14 cellular contexts compared by ENCODE assay signal in the genomic region with DNA sequence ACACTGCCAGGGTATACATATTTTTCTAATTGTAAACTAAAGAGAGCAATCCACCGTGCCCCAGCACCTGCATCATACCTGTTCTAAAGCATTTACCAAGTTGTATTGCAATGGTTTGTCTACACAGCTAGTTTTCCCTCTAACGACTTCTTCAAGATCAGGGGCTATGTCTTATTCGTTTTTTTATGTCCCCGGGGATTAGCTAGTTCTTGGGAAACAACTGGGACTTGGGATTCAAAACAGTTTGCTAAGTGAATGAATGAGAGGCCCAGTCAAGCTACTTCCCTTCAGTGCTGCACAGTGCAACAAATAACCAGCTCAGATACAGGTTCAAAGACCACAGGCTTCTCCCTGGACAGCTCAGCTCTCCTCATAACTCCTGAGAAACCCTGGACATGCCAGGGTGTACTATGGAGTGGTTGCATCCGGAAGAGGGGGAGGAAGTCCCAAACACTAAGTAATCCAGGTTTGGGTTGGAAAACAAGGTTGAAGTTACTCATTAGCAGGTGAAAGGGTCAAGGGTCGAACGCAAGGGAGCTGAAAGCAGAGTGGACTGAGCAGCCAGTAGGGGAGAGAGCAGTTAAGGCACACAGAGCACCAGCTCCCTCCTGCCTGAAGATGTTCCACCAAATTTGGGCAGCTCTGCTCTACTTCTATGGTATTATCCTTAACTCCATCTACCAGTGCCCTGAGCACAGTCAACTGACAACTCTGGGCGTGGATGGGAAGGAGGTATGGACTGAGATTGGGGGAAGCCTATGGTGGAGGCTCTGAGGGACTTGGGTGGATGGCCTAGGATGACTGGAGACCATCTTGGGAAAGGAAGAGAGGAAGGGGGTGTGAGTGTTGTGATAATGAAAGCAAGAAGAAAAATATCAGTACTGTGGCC. TPM values are rescaled to one million over a fixed set of nuclear protein-coding genes. Genes with fewer than 3 reads are reported as not detected.
DNase-seq lines count a peak whose midpoint lies in the region; ATAC-seq, FAIRE-seq and TF ChIP-seq lines count a peak whose summit lies in the region.
"Had no signal": no experiment of that assay in that cellular context is flagged by ENCODE, and none has a peak within 500 bp of the region (broad histone marks: within the 10 kb centered on the region; RNA-seq: fewer than 3 reads in every experiment).

A gene (plus strand): TSS at position 546 of the 889 bp plus-strand sequence. CDS start 73 bp downstream, at position 619.

- H3K27ac ChIP-seq in ovary = no peak within 1 kb of the TSS

- H3K27me3 ChIP-seq in ovary = no peaks in the 10 kb centered on the region

- FAIRE-seq in GM19239 (lab: Jason Lieb, UNC) = no peak

- no peaks in the 10 kb centered on the region for H3K27me3 Mint-ChIP-seq in activated naive CD4-positive, alpha-beta T cell treated with anti-CD3 and anti-CD28 coated beads, Interleukin-2, amount 10 ng/mL, durations not matched to agents 7 days and 5 days
- no peaks in the 10 kb centered on the region for H3K27me3 Mint-ChIP-seq in activated T-helper 17 cell treated with anti-CD3 and anti-CD28 coated beads, Interleukin-2, amount 50 U/mL, for 72 hours
- no peaks in the 10 kb centered on the region for H3K27me3 Mint-ChIP-seq in stimulated activated naive B cell treated with anti-CD40 and anti-IgM and Interleukin-4, amounts not matched to agents 10 μg/mL and 1 μg/mL and 100 μg/mL, for 72 hours

- no peak for TF ChIP-seq CTCF in ovary (IDR thresholded peaks at IDR 0.05)

- H3K27ac Mint-ChIP-seq in activated naive CD4-positive, alpha-beta T cell treated with anti-CD3 and anti-CD28 coated beads, Interleukin-2, amount 10 ng/mL, durations not matched to agents 7 days and 5 days = peak within 1 kb of the TSS; percentile 81
- no peak within 1 kb of the TSS for H3K27ac Mint-ChIP-seq in activated naive CD4-positive, alpha-beta T cell treated with anti-CD3 and anti-CD28 coated beads, Interleukin-2, amount 50 U/mL, for 72 hours
- peak within 1 kb of the TSS; percentile 4 for H3K27ac Mint-ChIP-seq in activated T-helper 17 cell treated with anti-CD3 and anti-CD28 coated beads, Interleukin-2, amount 50 U/mL, for 72 hours
- peak within 1 kb of the TSS; percentile 11 for H3K27ac Mint-ChIP-seq in stimulated activated naive B cell treated with anti-CD40 and anti-IgM and Interleukin-4, amounts not matched to agents 10 μg/mL and 1 μg/mL and 100 μg/mL, for 72 hours

- H3K4me1 Mint-ChIP-seq in activated naive CD4-positive, alpha-beta T cell treated with anti-CD3 and anti-CD28 coated beads, Interleukin-2, amount 10 ng/mL, durations not matched to agents 7 days and 5 days = peaks cover 77% of the 10 kb centered on the region
- H3K4me1 Mint-ChIP-seq in activated T-helper 17 cell treated with anti-CD3 and anti-CD28 coated beads, Interleukin-2, amount 50 U/mL, for 72 hours = peaks cover 27% of the 10 kb centered on the region
- H3K4me1 Mint-ChIP-seq in stimulated activated naive B cell treated with anti-CD40 and anti-IgM and Interleukin-4, amounts not matched to agents 10 μg/mL and 1 μg/mL and 100 μg/mL, for 72 hours = peaks cover 46 to 68% of the 10 kb centered on the region in 2 donors

- CTCF ChIA-PET in activated naive CD4-positive, alpha-beta T cell treated with anti-CD3 and anti-CD28 coated beads, Interleukin-2, amount 10 ng/mL, durations not matched to agents 7 days and 5 days (lab: Charles Lee) = no interaction called here

- no peak within 1 kb of the TSS for H3K4me3 Mint-ChIP-seq in activated naive CD4-positive, alpha-beta T cell treated with anti-CD3 and anti-CD28 coated beads, Interleukin-2, amount 10 ng/mL, durations not matched to agents 7 days and 5 days
- H3K4me3 Mint-ChIP-seq in activated T-helper 17 cell treated with anti-CD3 and anti-CD28 coated beads, Interleukin-2, amount 50 U/mL, for 72 hours = no peak within 1 kb of the TSS
- peak within 1 kb of the TSS in 1 of 2 donors; percentile 28 for H3K4me3 Mint-ChIP-seq in stimulated activated naive B cell treated with anti-CD40 and anti-IgM and Interleukin-4, amounts not matched to agents 10 μg/mL and 1 μg/mL and 100 μg/mL, for 72 hours

- H3K36me3 ChIP-seq in ovary = no peaks in the 10 kb centered on the region

- peaks cover 15% of the 10 kb centered on the region for H3K4me1 ChIP-seq in ovary (ENCODE audit: insufficient read depth)

- 76 to 84% (median 82%) methylated on average over 8 of the region's 8 CpGs for WGBS in ovary, 3 donors

- H3K9me3 Mint-ChIP-seq in activated naive CD4-positive, alpha-beta T cell treated with anti-CD3 and anti-CD28 coated beads, Interleukin-2, amount 10 ng/mL, durations not matched to agents 7 days and 5 days = no peaks in the 10 kb centered on the region
- no peaks in the 10 kb centered on the region for H3K9me3 Mint-ChIP-seq in activated naive CD4-positive, alpha-beta T cell treated with anti-CD3 and anti-CD28 coated beads, Interleukin-2, amount 50 U/mL, for 72 hours
- H3K9me3 Mint-ChIP-seq in activated T-helper 17 cell treated with anti-CD3 and anti-CD28 coated beads, Interleukin-2, amount 50 U/mL, for 72 hours = no peaks in the 10 kb centered on the region
- no peaks in the 10 kb centered on the region for H3K9me3 Mint-ChIP-seq in stimulated activated naive B cell treated with anti-CD40 and anti-IgM and Interleukin-4, amounts not matched to agents 10 μg/mL and 1 μg/mL and 100 μg/mL, for 72 hours

- TF ChIP-seq POLR2A in ovary (IDR thresholded peaks at IDR 0.05) = no peak

- H3K9me3 ChIP-seq in ovary = no peaks in the 10 kb centered on the region
- H3K9me3 ChIP-seq: SK-N-SH had no signal

- intact Hi-C loops in ovary (cut with DNase I) = no loop called here

- TF ChIP-seq EP300 in ovary (IDR thresholded peaks at IDR 0.05) = no peak

- DNase-seq in activated naive CD4-positive, alpha-beta T cell treated with anti-CD3 and anti-CD28 coated beads, Interleukin-2, amount 10 ng/mL, durations not matched to agents 7 days and 5 days = no peak
- DNase-seq in activated naive CD4-positive, alpha-beta T cell treated with anti-CD3 and anti-CD28 coated beads, Interleukin-2, amount 50 U/mL, for 72 hours (ENCODE audit: low spot score in 2 of 2) = no peak
- peak; percentile 81 for DNase-seq in left lobe of liver (ENCODE audit: low spot score)
- DNase-seq in stimulated activated naive B cell treated with anti-CD40 and anti-IgM and Interleukin-4, amounts not matched to agents 10 μg/mL and 1 μg/mL and 100 μg/mL, for 72 hours = no peak
- no peak for DNase-seq in GM19239 (ENCODE audit: insufficient read length, low spot score)
- no peak for DNase-seq in OCI-M2 (lab: John Stamatoyannopoulos, UW; ENCODE audit: unreplicated experiment)
- DNase-seq in ovary = no peak
- DNase-seq: activated T-cell treated with anti-CD3 and anti-CD28 coated beads, Interleukin-2, amount 50 U/mL, for 48 hours; dermis blood vessel endothelial cell; DMS 273 treated with DMSO at 0.1 percent for 48 hours; NCI-H1105 treated with DMSO at 0.1 percent for 48 hours; occipital lobe; SK-N-SH had no signal

- no peak within 1 kb of the TSS for H3K4me3 ChIP-seq in ovary

- ATAC-seq in activated naive CD4-positive, alpha-beta T cell treated with anti-CD3 and anti-CD28 coated beads, Interleukin-2, amount 50 U/mL, for 72 hours = no peak
- ATAC-seq in activated T-helper 17 cell treated with anti-CD3 and anti-CD28 coated beads, Interleukin-2, amount 50 U/mL, for 72 hours (replicated peaks) = no peak
- ATAC-seq in left lobe of liver = peak; percentile 55
- ATAC-seq in stimulated activated naive B cell treated with anti-CD40 and anti-IgM and Interleukin-4, amounts not matched to agents 10 μg/mL and 1 μg/mL and 100 μg/mL, for 72 hours (replicated peaks) = no peak

- peaks cover 48% of the 10 kb centered on the region for H3K36me3 Mint-ChIP-seq in activated naive CD4-positive, alpha-beta T cell treated with anti-CD3 and anti-CD28 coated beads, Interleukin-2, amount 10 ng/mL, durations not matched to agents 7 days and 5 days
- peaks cover 29 to 60% of the 10 kb centered on the region in 2 donors for H3K36me3 Mint-ChIP-seq in activated naive CD4-positive, alpha-beta T cell treated with anti-CD3 and anti-CD28 coated beads, Interleukin-2, amount 50 U/mL, for 72 hours
- H3K36me3 Mint-ChIP-seq in activated T-helper 17 cell treated with anti-CD3 and anti-CD28 coated beads, Interleukin-2, amount 50 U/mL, for 72 hours (ENCODE audit: low read depth) = peaks cover 76% of the 10 kb centered on the region
- H3K36me3 Mint-ChIP-seq in stimulated activated naive B cell treated with anti-CD40 and anti-IgM and Interleukin-4, amounts not matched to agents 10 μg/mL and 1 μg/mL and 100 μg/mL, for 72 hours = peaks cover 48 to 61% of the 10 kb centered on the region in 2 donors

RNA-seq across cellular contexts. Expression of the gene that starts here (rescaled TPM):
- total RNA-seq in activated naive CD4-positive, alpha-beta T cell treated with anti-CD3 and anti-CD28 coated beads, Interleukin-2, amount 50 U/mL, for 72 hours = 1 to 10 TPM; 2.6 to 2.7 TPM
- total RNA-seq in activated T-helper 17 cell treated with anti-CD3 and anti-CD28 coated beads, Interleukin-2, amount 50 U/mL, for 72 hours = 1 to 10 TPM in 1 of 2 donors, under 1 TPM in 1; 0.76 to 1.3 TPM
- total RNA-seq in left lobe of liver = 97.1 TPM
- 1 to 10 TPM; 1.3 to 7.2 (median 4.0) TPM for total RNA-seq in ovary
- 1 to 10 TPM; 1.5 to 7.7 TPM for polyA plus RNA-seq in ovary
- total RNA-seq: occipital lobe had no signal

Comparison
In these comparisons a context has a peak if more than half of its experiments do, and no peak if none do; other contexts are left out.
1. RNA of the gene that starts here (total RNA-seq): 97.1 TPM in left lobe of liver (single experiment); 1.3 to 7.2 TPM in ovary, 2.6 to 2.7 TPM in activated naive CD4-positive, alpha-beta T cell treated with anti-CD3 and anti-CD28 coated beads, Interleukin-2, amount 50 U/mL, for 72 hours and 0.76 to 1.3 TPM in activated T-helper 17 cell treated with anti-CD3 and anti-CD28 coated beads, Interleukin-2, amount 50 U/mL, for 72 hours; every median in the first group is over 10 times any median in the second.
2. H3K27ac Mint-ChIP-seq: peak in activated naive CD4-positive, alpha-beta T cell treated with anti-CD3 and anti-CD28 coated beads, Interleukin-2, amount 10 ng/mL, durations not matched to agents 7 days and 5 days (single experiment), activated T-helper 17 cell treated with anti-CD3 and anti-CD28 coated beads, Interleukin-2, amount 50 U/mL, for 72 hours (single experiment) and stimulated activated naive B cell treated with anti-CD40 and anti-IgM and Interleukin-4, amounts not matched to agents 10 μg/mL and 1 μg/mL and 100 μg/mL, for 72 hours (single experiment); none in activated naive CD4-positive, alpha-beta T cell treated with anti-CD3 and anti-CD28 coated beads, Interleukin-2, amount 50 U/mL, for 72 hours (0 of 2).